In the genomic region with DNA sequence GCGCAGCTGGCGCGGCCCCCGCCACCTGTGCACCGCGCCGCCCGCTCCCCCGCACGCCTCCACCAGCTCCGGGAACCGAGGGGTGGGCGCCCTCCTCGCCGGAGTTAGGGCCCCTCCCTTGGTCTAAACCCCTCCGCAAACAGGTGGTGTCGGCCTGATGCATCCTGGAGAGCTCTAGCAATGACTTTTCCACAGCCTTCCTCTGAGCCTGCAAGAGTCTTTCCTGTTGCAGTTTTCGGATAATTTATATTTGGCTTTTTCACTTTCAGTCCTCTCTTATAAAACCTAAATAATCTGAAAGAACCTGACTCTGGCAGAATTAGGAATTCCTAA, we compare ENCODE assay signal across 8 cellular contexts.
A peak's percentile ranks its signal among the peaks of the same experiment; 100 is the strongest.
DNase-seq lines count a peak whose midpoint lies in the region; ATAC-seq and TF ChIP-seq lines count a peak whose summit lies in the region.

No MANE protein-coding gene starts in this region.

- TF ChIP-seq CTCF in RWPE2 (IDR thresholded peaks at IDR 0.05; ENCODE audit: poor library complexity, severe bottlenecking) (peak; percentile 52), fibroblast of pulmonary artery (IDR thresholded peaks at IDR 0.05; ENCODE audit: low read length, missing control alignments) (no peak)

- H3K4me1 ChIP-seq in RWPE2 (ENCODE audit: insufficient read depth, poor library complexity, severe bottlenecking), result no peaks in the 10 kb centered on the region

- peaks cover 2% of the 10 kb centered on the region for H3K9me3 ChIP-seq in RWPE2 (ENCODE audit: severe bottlenecking)

- H3K36me3 ChIP-seq in RWPE2 (ENCODE audit: low read depth), result no peaks in the 10 kb centered on the region

- intact Hi-C loops in posterior cingulate gyrus (cut with DNase I), result loop anchor here (1.0 to 2.0 kb wide), 3 partner anchors 42 to 150 kb away; no protein-coding TSS in a partner anchor

- peak overlapping the region; percentile 25 for H3K4me3 ChIP-seq in RWPE2 (ENCODE audit: severe bottlenecking)
- no peak overlapping the region for H3K4me3 ChIP-seq in fibroblast of pulmonary artery (replicated peaks; ENCODE audit: low read depth, low read length)
- peak overlapping the region; percentile 52 for H3K4me3 ChIP-seq in skeletal muscle cell (ENCODE audit: low read depth, low read length)

- peaks cover 46% of the 10 kb centered on the region for H3K27me3 ChIP-seq in RWPE2 (ENCODE audit: insufficient read depth, poor library complexity, severe bottlenecking)

- peak; percentile 26 for ATAC-seq in GM18870 (IDR thresholded peaks at IDR 0.05; ENCODE audit: unreplicated experiment)
- ATAC-seq in RWPE2 (ENCODE audit: low read depth), result no peak; the same call in 2 of the 3 replicates

- no peak overlapping the region for H3K27ac ChIP-seq in RWPE2 (ENCODE audit: poor library complexity, severe bottlenecking)

- DNase-seq in RWPE2 (ENCODE audit: low spot score) (no peak), fibroblast of pulmonary artery (ENCODE audit: low read depth) (peak; percentile 1), skeletal muscle cell (ENCODE audit: low read depth) (no peak), glomerular visceral epithelial cell (ENCODE audit: extremely low spot score) (no peak), AG08396 (ENCODE audit: low spot score) (no peak), posterior cingulate gyrus (no peak), NCI-H128 (lab: John Stamatoyannopoulos, UW; ENCODE audit: unreplicated experiment) (no peak)
